ENCODE assay signal across 8 cellular contexts in the genomic region with DNA sequence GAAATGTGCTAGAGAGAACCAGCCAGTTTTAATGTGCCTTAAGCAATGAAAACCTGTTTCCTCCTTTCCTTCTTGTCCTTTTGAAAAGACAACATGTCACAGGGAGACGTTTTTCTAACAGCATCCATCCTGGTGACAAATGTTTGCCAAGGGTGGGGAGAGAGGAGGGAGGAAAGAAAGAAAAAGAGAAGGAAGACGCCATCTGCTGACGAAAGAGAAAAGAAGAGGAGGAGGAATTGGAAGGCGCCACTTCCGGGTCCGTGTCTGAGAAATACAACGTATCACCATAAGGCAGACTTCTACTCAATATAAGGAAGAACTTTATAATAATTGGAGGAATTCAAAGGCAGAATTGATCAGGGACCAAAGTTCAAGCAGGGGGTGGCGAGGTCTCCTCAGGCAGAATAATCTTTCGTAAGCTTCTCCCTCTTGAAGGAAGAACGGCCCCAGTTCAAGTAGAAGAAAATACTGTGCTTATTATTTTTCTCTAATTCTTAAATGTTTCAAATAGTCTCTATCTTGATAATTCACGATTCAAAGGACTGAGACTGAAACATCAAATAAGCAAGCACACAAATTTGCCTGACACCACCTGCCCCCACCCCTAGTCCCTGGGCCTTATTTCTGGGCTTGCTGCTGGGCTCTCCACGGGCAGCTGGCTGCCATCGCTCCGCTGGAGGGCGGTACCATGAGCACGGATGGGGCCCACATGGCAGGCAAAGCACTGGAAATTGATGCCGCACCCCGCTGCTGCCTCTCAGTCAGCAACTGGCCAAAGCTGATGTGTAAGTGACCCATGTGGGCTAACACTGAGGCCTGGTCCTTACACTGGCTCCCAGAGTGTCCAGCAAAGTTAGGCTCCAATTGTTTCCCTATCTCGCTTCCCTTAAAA.
DNase-seq lines count a peak whose midpoint lies in the region; ATAC-seq, FAIRE-seq and TF ChIP-seq lines count a peak whose summit lies in the region.

No MANE protein-coding gene starts in this region.

- TF ChIP-seq CTCF in adrenal gland (IDR thresholded peaks at IDR 0.05): peak; percentile 19 to 66 (median 46)

- peak; percentile 53 for DNase-seq in AG08395 (ENCODE audit: low spot score)
- no peak for DNase-seq in GM12892 (ENCODE audit: insufficient read length)
- DNase-seq in HT-29 (ENCODE audit: low spot score): peak; percentile 97
- peak in 6 of 7 donors; percentile 58 to 79 (median 66) for DNase-seq in adrenal gland
- peak; percentile 66 for DNase-seq in left cardiac atrium
- peak; percentile 35 for DNase-seq in pulmonary artery endothelial cell (ENCODE audit: low read depth, low spot score)

- 36 to 49% (median 48%) methylated on average over 15 to 19 of the region's 19 CpGs for WGBS in adrenal gland, 4 donors

- H3K4me3 ChIP-seq in adrenal gland: no peak overlapping the region

- peaks cover 0 to 1% (median 0%) of the 10 kb centered on the region in 3 donors for H3K9me3 ChIP-seq in adrenal gland (replicated peaks in 1 of 3)

- H3K36me3 ChIP-seq in adrenal gland (replicated peaks in 1 of 2): no peaks in the 10 kb centered on the region

- ATAC-seq in left cardiac atrium: peak; percentile 67 to 75
- ATAC-seq in HG03460 (IDR thresholded peaks at IDR 0.05; ENCODE audit: unreplicated experiment): no peak

- FAIRE-seq in GM12892 (lab: Jason Lieb, UNC): peak; percentile 89

- intact Hi-C loops in adrenal gland (cut with DNase I): loop anchor here in 1 of 2 donors (10.0 kb wide), 1 partner anchor 113 kb away; no protein-coding TSS in a partner anchor
- intact Hi-C loops in left cardiac atrium (cut with DNase I): loop anchor here in 1 of 2 donors (5.0 kb wide), 1 partner anchor 110 kb away; no protein-coding TSS in a partner anchor

- TF ChIP-seq POLR2A in GM12892 (IDR thresholded peaks at IDR 0.05; ENCODE audit: low read depth, low read length) (peak; percentile 42; the same call in 1 of the 2 replicates), Raji (IDR thresholded peaks at IDR 0.05; ENCODE audit: insufficient read depth, low read depth, low read length) (peak; percentile 34; the same call in 1 of the 2 replicates), adrenal gland (IDR thresholded peaks at IDR 0.05) (no peak)

- peaks cover 37 to 55% of the 10 kb centered on the region in 2 donors for H3K4me1 ChIP-seq in adrenal gland (replicated peaks in 1 of 2)

- H3K27me3 ChIP-seq in adrenal gland: no peaks in the 10 kb centered on the region

- peak overlapping the region; percentile 6 to 78 (median 57) for H3K27ac ChIP-seq in adrenal gland

Comparison
In these comparisons a context has a peak if more than half of its experiments do, and no peak if none do; other contexts are left out.
1. POLR2A ChIP-seq: peak in GM12892 (single experiment) and Raji (single experiment); none in adrenal gland (0 of 2).